In the genomic region with DNA sequence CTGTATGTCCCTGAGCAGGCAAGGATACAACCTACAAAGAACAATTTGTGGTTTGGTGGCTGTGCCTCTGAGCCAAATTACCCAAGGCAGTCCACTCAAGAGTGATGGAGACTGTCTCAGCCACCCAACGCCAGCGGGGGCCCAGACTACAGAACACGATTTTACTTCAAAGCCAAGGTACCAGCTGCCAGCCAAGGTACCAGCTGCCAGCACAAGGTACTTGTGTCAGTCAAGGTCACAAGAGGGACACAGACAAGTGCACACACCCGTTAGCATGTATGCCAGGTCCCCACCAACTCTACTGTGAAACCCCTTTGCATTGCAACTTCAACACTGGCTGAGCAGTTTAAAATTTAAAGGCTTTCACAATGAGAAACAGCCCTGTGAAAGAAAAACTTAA, we compare ENCODE assay signal across 15 cellular contexts.
"Had no signal": no experiment of that assay in that cellular context is flagged by ENCODE, and none has a peak within 500 bp of the region (broad histone marks: within the 10 kb centered on the region; RNA-seq: fewer than 3 reads in every experiment).

No MANE protein-coding gene starts in this region.

- ATAC-seq: activated CD8-positive, alpha-beta T cell treated with anti-CD3 and anti-CD28 coated beads for 36 hours; activated T-cell treated with anti-CD3 and anti-CD28 coated beads, Interleukin-2, amount 50 U/mL, for 4 hours; stimulated activated naive CD8-positive, alpha-beta T cell treated with anti-CD3 and anti-CD28 coated beads, Interleukin-15, amount 100 ng/mL, for 72 hours had no signal

- H3K4me3 ChIP-seq: adrenal gland, ovary, right lobe of liver, smooth muscle cell had no signal

- H3K4me3 Mint-ChIP-seq: activated CD8-positive, alpha-beta T cell treated with anti-CD3 and anti-CD28 coated beads for 36 hours; activated T-cell treated with anti-CD3 and anti-CD28 coated beads, Interleukin-2, amount 50 U/mL, for 4 hours; type B pancreatic cell had no signal

- H3K4me1 ChIP-seq: right lobe of liver had no signal

- H3K27ac ChIP-seq: adrenal gland, ovary, right lobe of liver had no signal

- H3K9me3 Mint-ChIP-seq: activated CD4-positive, alpha-beta T cell treated with anti-CD3 and anti-CD28 coated beads, Interleukin-2, amount 10 ng/mL, durations not matched to agents 24 days and 14 days; activated CD8-positive, alpha-beta T cell treated with anti-CD3 and anti-CD28 coated beads for 36 hours; activated naive CD4-positive, alpha-beta T cell treated with anti-CD3 and anti-CD28 coated beads, Interleukin-2, amount 50 U/mL, for 72 hours; activated T-cell treated with anti-CD3 and anti-CD28 coated beads, Interleukin-2, amount 50 U/mL, for 4 hours; stimulated activated naive CD8-positive, alpha-beta T cell treated with anti-CD3 and anti-CD28 coated beads, Interleukin-15, amount 100 ng/mL, for 72 hours; type B pancreatic cell had no signal

- H3K9me3 ChIP-seq: adrenal gland, ovary, right lobe of liver had no signal

- H3K36me3 Mint-ChIP-seq: activated naive CD4-positive, alpha-beta T cell treated with anti-CD3 and anti-CD28 coated beads, Interleukin-2, amount 50 U/mL, for 72 hours; type B pancreatic cell had no signal

- H3K27me3 ChIP-seq: adrenal gland, ovary, right lobe of liver had no signal

- H3K27me3 Mint-ChIP-seq: activated CD8-positive, alpha-beta T cell treated with anti-CD3 and anti-CD28 coated beads for 36 hours; stimulated activated naive CD8-positive, alpha-beta T cell treated with anti-CD3 and anti-CD28 coated beads, Interleukin-15, amount 100 ng/mL, for 72 hours; type B pancreatic cell had no signal

- H3K36me3 ChIP-seq: adrenal gland, ovary, right lobe of liver had no signal

- H3K27ac Mint-ChIP-seq: activated CD4-positive, alpha-beta T cell treated with anti-CD3 and anti-CD28 coated beads, Interleukin-2, amount 10 ng/mL, durations not matched to agents 24 days and 14 days; activated CD8-positive, alpha-beta T cell treated with anti-CD3 and anti-CD28 coated beads for 36 hours; activated naive CD4-positive, alpha-beta T cell treated with anti-CD3 and anti-CD28 coated beads, Interleukin-2, amount 50 U/mL, for 72 hours; stimulated activated naive CD8-positive, alpha-beta T cell treated with anti-CD3 and anti-CD28 coated beads, Interleukin-15, amount 100 ng/mL, for 72 hours; type B pancreatic cell had no signal

- DNase-seq: activated CD4-positive, alpha-beta T cell treated with anti-CD3 and anti-CD28 coated beads, Interleukin-2, amount 10 ng/mL, durations not matched to agents 24 days and 14 days; activated CD8-positive, alpha-beta T cell treated with anti-CD3 and anti-CD28 coated beads for 36 hours; activated gamma-delta T cell; activated T-cell treated with anti-CD3 and anti-CD28 coated beads, Interleukin-2, amount 50 U/mL, for 4 hours; adrenal gland; head of caudate nucleus; midbrain; ovary; right lobe of liver; stimulated activated CD4-positive, alpha-beta T cell treated with anti-CD3 and anti-CD28 coated beads, Interleukin-4, amount 100 ng/mL, for 1 hour; stimulated activated naive CD8-positive, alpha-beta T cell treated with anti-CD3 and anti-CD28 coated beads, Interleukin-15, amount 100 ng/mL, for 72 hours; T1000 had no signal

- H3K4me2 ChIP-seq: smooth muscle cell had no signal
